In the genomic region with DNA sequence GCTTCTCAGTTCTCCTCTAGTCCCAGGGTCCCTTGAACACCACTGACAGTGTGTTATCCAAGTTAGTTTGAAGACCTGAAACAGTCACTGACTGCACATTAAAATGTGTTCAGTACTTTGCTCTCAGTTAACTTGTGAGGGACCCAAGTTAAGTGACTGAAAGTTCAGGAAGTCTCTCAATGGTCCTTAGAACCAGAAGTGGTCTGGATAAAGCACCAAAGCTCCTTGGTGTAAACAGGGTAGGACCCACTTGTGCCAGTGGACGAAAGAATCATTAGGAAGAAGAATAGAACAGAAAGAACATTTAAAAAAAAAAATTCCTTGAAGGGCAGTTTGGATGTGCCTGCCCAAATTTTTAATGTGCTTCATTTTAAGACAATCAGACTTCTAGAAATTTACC, we compare ENCODE assay signal across 14 cellular contexts. TPM values are rescaled to one million over a fixed set of nuclear protein-coding genes. Genes with fewer than 3 reads are reported as not detected.
A peak's percentile ranks its signal among the peaks of the same experiment; 100 is the strongest.
DNase-seq lines count a peak whose midpoint lies in the region; ATAC-seq and TF ChIP-seq lines count a peak whose summit lies in the region.
"Had no signal": no experiment of that assay in that cellular context is flagged by ENCODE, and none has a peak within 500 bp of the region (broad histone marks: within the 10 kb centered on the region; RNA-seq: fewer than 3 reads in every experiment).

No MANE protein-coding gene starts in this region.

- no peaks in the 10 kb centered on the region for H3K27me3 ChIP-seq in heart right ventricle
- no peaks in the 10 kb centered on the region for H3K27me3 ChIP-seq in ascending aorta
- no peaks in the 10 kb centered on the region for H3K27me3 ChIP-seq in muscle layer of duodenum (ENCODE audit: low read depth, low read length)
- no peaks in the 10 kb centered on the region for H3K27me3 ChIP-seq in upper lobe of left lung

- WGBS in heart right ventricle, 2 donors = 33 to 74% methylated on average over 1 of the region's 1 CpG
- WGBS in upper lobe of left lung, 2 donors = 43 to 57% methylated on average over 1 of the region's 1 CpG

- H3K4me1 ChIP-seq in heart right ventricle = peaks cover 9 to 85% (median 34%) of the 10 kb centered on the region in 9 donors
- peaks cover 6 to 13% of the 10 kb centered on the region in 2 donors for H3K4me1 ChIP-seq in ascending aorta
- H3K4me1 ChIP-seq in muscle layer of duodenum (ENCODE audit: control insufficient read depth in 1 of 2, insufficient read depth in 2 of 2, low read length in 2 of 2) = peaks cover 33 to 35% of the 10 kb centered on the region in 2 donors
- peaks cover 37 to 63% (median 61%) of the 10 kb centered on the region in 4 donors for H3K4me1 ChIP-seq in upper lobe of left lung

- H3K27ac ChIP-seq in heart right ventricle = peak overlapping the region in 6 of 10 donors; percentile 0 to 81 (median 54)
- peak overlapping the region; percentile 53 to 67 for H3K27ac ChIP-seq in ascending aorta
- peak overlapping the region; percentile 25 for H3K27ac ChIP-seq in muscle layer of duodenum (ENCODE audit: low read length)
- H3K27ac ChIP-seq in upper lobe of left lung = peak overlapping the region; percentile 48 to 84 (median 66)
- H3K27ac ChIP-seq: WERI-Rb-1 had no signal

- H3K36me3 ChIP-seq in heart right ventricle (peaks cover 0 to 97% (median 39%) of the 10 kb centered on the region in 9 donors), ascending aorta (peaks cover 31 to 56% of the 10 kb centered on the region in 2 donors), muscle layer of duodenum (ENCODE audit: control insufficient read depth in 1 of 2, insufficient read depth in 2 of 2, low read length in 2 of 2) (peaks cover 17 to 22% of the 10 kb centered on the region in 2 donors), upper lobe of left lung (peaks cover 13 to 71% (median 38%) of the 10 kb centered on the region in 4 donors)
- H3K36me3 ChIP-seq: WERI-Rb-1 had no signal

- H3K9me3 ChIP-seq in heart right ventricle (no peaks in the 10 kb centered on the region), ascending aorta (no peaks in the 10 kb centered on the region), muscle layer of duodenum (ENCODE audit: control insufficient read depth in 1 of 2, low read length in 2 of 2) (no peaks in the 10 kb centered on the region), upper lobe of left lung (no peaks in the 10 kb centered on the region)

- DNase-seq in heart right ventricle (no peak), Right ventricle myocardium superior (no peak), ascending aorta (ENCODE audit: low spot score in 2 of 2) (no peak), upper lobe of left lung (peak in 1 of 2 donors; percentile 48)
- DNase-seq: activated gamma-delta T cell treated with Interleukin-2 at 50 U/mL for 16 hours; CD4-positive, alpha-beta memory T cell; naive thymus-derived CD8-positive, alpha-beta T cell; NCI-H526; stimulated activated CD4-positive, alpha-beta T cell treated with anti-CD3 and anti-CD28 coated beads, Interleukin-1b, Interleukin-23, amount 100 ng/mL, for 48 hours; WERI-Rb-1 had no signal

- TF ChIP-seq POLR2A in upper lobe of left lung (IDR thresholded peaks at IDR 0.05) = no peak

- no peak for TF ChIP-seq CTCF in heart right ventricle (IDR thresholded peaks at IDR 0.05)
- no peak for TF ChIP-seq CTCF in ascending aorta (IDR thresholded peaks at IDR 0.05)
- TF ChIP-seq CTCF in upper lobe of left lung (IDR thresholded peaks at IDR 0.05) = no peak

- peak in 1 of 4 donors; percentile 56 for TF ChIP-seq EP300 in upper lobe of left lung (IDR thresholded peaks at IDR 0.05)

- no peak overlapping the region for H3K4me3 ChIP-seq in heart right ventricle
- no peak overlapping the region for H3K4me3 ChIP-seq in ascending aorta
- H3K4me3 ChIP-seq in muscle layer of duodenum (ENCODE audit: low read depth in 1 of 2, low read length in 2 of 2) = no peak overlapping the region
- H3K4me3 ChIP-seq in upper lobe of left lung = no peak overlapping the region

- ATAC-seq in heart right ventricle (no peak), Right ventricle myocardium superior (ENCODE audit: poor library complexity) (no peak), upper lobe of left lung (ENCODE audit: low FRiP score in 2 of 2) (peak in 1 of 2 donors; percentile 23), HG03039 (IDR thresholded peaks at IDR 0.05; ENCODE audit: unreplicated experiment) (no peak), GM18907 (IDR thresholded peaks at IDR 0.05; ENCODE audit: unreplicated experiment) (no peak), HG03378 (IDR thresholded peaks at IDR 0.05; ENCODE audit: unreplicated experiment) (no peak)
- ATAC-seq: naive thymus-derived CD8-positive, alpha-beta T cell had no signal

- intact Hi-C loops in heart right ventricle (cut with DNase I) = loop anchor here in 1 of 10 donors (10.0 kb wide), 1 partner anchor 131 kb away; no protein-coding TSS in a partner anchor
- intact Hi-C loops in Right ventricle myocardium superior (cut with DNase I) = no loop called here
- intact Hi-C loops in ascending aorta (cut with DNase I) = loop anchor here (10.0 kb wide), 1 partner anchor 71 kb away; the partner anchor contains the start of gene GGCT

RNA-seq across cellular contexts. Expression of gene NOD1, which starts 45.1 kb away (rescaled TPM):
- total RNA-seq in heart right ventricle (10 to 100 TPM in 3 of 10 donors, 1 to 10 TPM in 7; 6.3 to 19.1 (median 8.6) TPM), Right ventricle myocardium superior (7.6 TPM), ascending aorta (20.0 TPM), upper lobe of left lung (10 to 100 TPM; 24.7 to 71.2 (median 38.0) TPM)
- 10 to 100 TPM in 1 of 2 donors, 1 to 10 TPM in 1; 7.6 to 18.4 TPM for polyA plus RNA-seq in heart right ventricle
